In the genomic region with DNA sequence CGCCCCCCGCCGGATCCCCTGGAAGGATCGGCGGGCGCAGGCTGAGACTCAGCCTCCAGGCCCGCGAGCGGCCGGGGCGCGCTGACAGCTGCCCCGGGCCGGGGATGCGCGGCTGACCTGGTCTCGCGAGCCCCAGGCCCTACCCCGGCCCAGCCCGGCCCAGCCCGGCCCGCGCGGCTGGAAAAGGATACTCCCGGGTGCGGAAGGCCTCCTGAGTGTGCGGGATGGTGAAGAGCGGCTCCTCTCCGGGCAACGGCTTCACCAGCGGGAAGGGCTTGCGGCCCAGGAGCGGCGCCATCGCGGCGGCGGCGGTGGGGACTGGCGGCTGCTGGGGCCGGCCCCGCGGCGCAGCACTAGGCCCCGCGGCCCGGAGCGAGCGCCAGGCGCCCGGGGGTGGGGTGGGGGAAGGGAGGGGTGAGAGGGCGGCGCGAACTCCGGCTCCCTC, we compare ENCODE assay signal across 8 cellular contexts. TPM values are rescaled to one million over a fixed set of nuclear protein-coding genes. Genes with fewer than 3 reads are reported as not detected.
A peak's percentile ranks its signal among the peaks of the same experiment; 100 is the strongest.
DNase-seq lines count a peak whose midpoint lies in the region; ATAC-seq, FAIRE-seq and TF ChIP-seq lines count a peak whose summit lies in the region.

No MANE protein-coding gene starts in this region.

- intact Hi-C loops in endothelial cell of umbilical vein (cut with micrococcal nuclease): loop anchor here (1.0 to 2.0 kb wide), 4 partner anchors 36 to 213 kb away; a partner anchor contains a TSS
- intact Hi-C loops in mucosa of descending colon (cut with DNase I, micrococcal nuclease): no loop called here
- intact Hi-C loops in upper lobe of right lung (cut with DNase I): no loop called here

- H3K27me3 ChIP-seq in endothelial cell of umbilical vein (ENCODE audit: control insufficient read depth in 2 of 2, insufficient read depth in 2 of 2, low read length in 2 of 2): no peaks in the 10 kb centered on the region
- no peaks in the 10 kb centered on the region for H3K27me3 ChIP-seq in upper lobe of right lung

- H3K79me2 ChIP-seq in endothelial cell of umbilical vein (ENCODE audit: control insufficient read depth, insufficient read depth, low read length): peaks cover 49% of the 10 kb centered on the region

- TF ChIP-seq POLR2A in endothelial cell of umbilical vein (IDR thresholded peaks at IDR 0.05; ENCODE audit: low read depth, low read length): no peak

- no TSS peak for BruUV-seq in endothelial cell of umbilical vein (replicated peaks; lab: Mats Ljungman, UMichigan)

- H3K9ac ChIP-seq in endothelial cell of umbilical vein (replicated peaks; ENCODE audit: extremely low read depth, insufficient read depth, low read length): peak overlapping the region; percentile 66

- CTCF ChIA-PET in endothelial cell of umbilical vein (lab: Charles Lee): interaction anchor here (0.8 to 2.3 kb wide), 6 partner anchors 11 to 204 kb away, joined by 3 to 8 read pairs (median 4); no protein-coding TSS in a partner anchor

- POLR2A ChIA-PET in endothelial cell of umbilical vein (lab: Charles Lee): interaction anchor here (0.6 to 1.8 kb wide), 3 partner anchors 35 to 495 kb away, joined by 4 to 8 read pairs (median 5); a partner anchor contains a TSS

- H3K4me3 ChIP-seq in endothelial cell of umbilical vein (replicated peaks in 1 of 3; ENCODE audit: insufficient read depth in 1 of 3, low read depth in 1 of 3, low read length in 3 of 3) (peak overlapping the region; percentile 83 to 91 (median 89)), mucosa of descending colon (peak overlapping the region; percentile 80), upper lobe of right lung (peak overlapping the region; percentile 84)

- H3K9me3 ChIP-seq in endothelial cell of umbilical vein (replicated peaks; ENCODE audit: control insufficient read depth, insufficient read depth, low read length) (no peaks in the 10 kb centered on the region), mucosa of descending colon (no peaks in the 10 kb centered on the region), upper lobe of right lung (no peaks in the 10 kb centered on the region)

- H3K4me2 ChIP-seq in endothelial cell of umbilical vein (ENCODE audit: insufficient read depth, low read length): no peak overlapping the region

- H3K9me1 ChIP-seq in endothelial cell of umbilical vein (replicated peaks; ENCODE audit: control insufficient read depth, extremely low read depth, insufficient read depth, low read length): no peaks in the 10 kb centered on the region

- peaks cover 22% of the 10 kb centered on the region for H3K4me1 ChIP-seq in endothelial cell of umbilical vein (ENCODE audit: control insufficient read depth, extremely low read depth, insufficient read depth, low read length)
- peaks cover 29% of the 10 kb centered on the region for H3K4me1 ChIP-seq in mucosa of descending colon (ENCODE audit: low read depth)
- H3K4me1 ChIP-seq in upper lobe of right lung: peaks cover 43% of the 10 kb centered on the region

- ATAC-seq in GM19351 (IDR thresholded peaks at IDR 0.05; ENCODE audit: unreplicated experiment) (peak; percentile 37), HG03342 (IDR thresholded peaks at IDR 0.05; ENCODE audit: unreplicated experiment) (peak; percentile 41), SK-N-SH treated with all-trans-retinoic acid at 6 μM for 48 hours (peak; percentile 54), mucosa of descending colon (peak; percentile 77), upper lobe of right lung (peak; percentile 80)

- peak overlapping the region; percentile 65 for H3K27ac ChIP-seq in endothelial cell of umbilical vein (ENCODE audit: insufficient read depth, low read depth, low read length)
- H3K27ac ChIP-seq in upper lobe of right lung: peak overlapping the region; percentile 96

- TF ChIP-seq CTCF in endothelial cell of umbilical vein (IDR thresholded peaks at IDR 0.05; ENCODE audit: extremely low read depth in 1 of 2, insufficient read depth in 1 of 2, low read depth in 1 of 2, low read length in 2 of 2): no peak
- TF ChIP-seq CTCF in mucosa of descending colon (IDR thresholded peaks at IDR 0.05): no peak
- TF ChIP-seq CTCF in upper lobe of right lung (IDR thresholded peaks at IDR 0.05): no peak

- peaks cover 4% of the 10 kb centered on the region for H4K20me1 ChIP-seq in endothelial cell of umbilical vein (replicated peaks; ENCODE audit: control insufficient read depth, extremely low read depth, insufficient read depth, low read length)

- dilution Hi-C loops in endothelial cell of umbilical vein (cut with MboI; ENCODE audit: extremely low pct_ligation_motif_present, low sequenced_read_pairs): no loop called here

- no peak for FAIRE-seq in endothelial cell of umbilical vein (lab: Jason Lieb, UNC)

- H3K36me3 ChIP-seq in endothelial cell of umbilical vein (ENCODE audit: control insufficient read depth in 2 of 2, extremely low read depth in 1 of 2, insufficient read depth in 2 of 2, low read length in 2 of 2) (no peaks in the 10 kb centered on the region), mucosa of descending colon (ENCODE audit: low read depth) (no peaks in the 10 kb centered on the region), upper lobe of right lung (peaks cover 20% of the 10 kb centered on the region)

- DNase-seq in NCI-H1092 treated with DMSO at 0.1 percent for 48 hours (lab: John Stamatoyannopoulos, UW) (peak; percentile 49), NCI-H1092 (lab: John Stamatoyannopoulos, UW) (no peak), endothelial cell of umbilical vein (ENCODE audit: low read depth, low spot score) (no peak), mucosa of descending colon (peak in 1 of 3 donors; percentile 70), upper lobe of right lung (peak; percentile 85)

- H2AFZ ChIP-seq in endothelial cell of umbilical vein (ENCODE audit: low read depth, low read length): peak overlapping the region; percentile 61

TF ChIP-seq in SK-N-SH treated with all-trans-retinoic acid at 6 μM for 48 hours, 23 proteins besides CTCF, POLR2A, EP300 and RAD21 (continues in another document):
- TF ChIP-seq ARNTL (CRISPR knock-in tag; IDR thresholded peaks at IDR 0.05; ENCODE audit: borderline replicate concordance, low read depth) (no peak), ZFP3 (CRISPR knock-in tag; IDR thresholded peaks at IDR 0.05) (no peak), ZNF565 (CRISPR knock-in tag; conservative IDR thresholded peaks at IDR 0.05; ENCODE audit: low read depth) (no peak), ISL1 (CRISPR knock-in tag; IDR thresholded peaks at IDR 0.05) (no peak), TCF4 (CRISPR knock-in tag; IDR thresholded peaks at IDR 0.05; ENCODE audit: borderline replicate concordance) (no peak), BACH2 (CRISPR knock-in tag; IDR thresholded peaks at IDR 0.05; ENCODE audit: borderline replicate concordance) (no peak), CSDC2 (CRISPR knock-in tag; IDR thresholded peaks at IDR 0.05) (no peak)

TF ChIP-seq in endothelial cell of umbilical vein, 7 proteins besides CTCF, POLR2A, EP300 and RAD21:
- TF ChIP-seq GATA2 (IDR thresholded peaks at IDR 0.05; ENCODE audit: insufficient read depth, insufficient read length, low read depth, low read length) (no peak), POLR2AphosphoS5 (IDR thresholded peaks at IDR 0.05; ENCODE audit: insufficient read depth, low read depth, low read length) (no peak), FOS (IDR thresholded peaks at IDR 0.05; ENCODE audit: borderline replicate concordance, insufficient read depth, low read length) (no peak), EZH2 (IDR thresholded peaks at IDR 0.05; ENCODE audit: borderline replicate concordance, low read depth, low read length, severe bottlenecking) (no peak), MYC (IDR thresholded peaks at IDR 0.05; ENCODE audit: low read depth, low read length) (no peak)
- TF ChIP-seq, protein P1, sequence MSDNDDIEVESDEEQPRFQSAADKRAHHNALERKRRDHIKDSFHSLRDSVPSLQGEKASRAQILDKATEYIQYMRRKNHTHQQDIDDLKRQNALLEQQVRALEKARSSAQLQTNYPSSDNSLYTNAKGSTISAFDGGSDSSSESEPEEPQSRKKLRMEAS (IDR thresholded peaks at IDR 0.05; ENCODE audit: insufficient read depth, insufficient read length): no peak

RNA-seq across cellular contexts. Expression of a gene that starts 0.4 kb away (rescaled TPM):
- total RNA-seq in endothelial cell of umbilical vein (72.6 and 74.7 TPM in 2 replicates), mucosa of descending colon (10 to 100 TPM; 37.4 to 76.0 (median 41.4) TPM), upper lobe of right lung (55.7 TPM)
- 12.6 and 16.2 TPM in 2 replicates for polyA plus RNA-seq in endothelial cell of umbilical vein
- 22.4 and 24.9 TPM in 2 replicates for polyA plus RNA-seq in endothelial cell of umbilical vein (2011; cell fraction: cytosol; rRNA removed)
- 29.4 and 35.9 TPM in 2 replicates for polyA plus RNA-seq in endothelial cell of umbilical vein (2011; cell fraction: nucleus; rRNA removed)
- 37.1 and 51.8 TPM in 2 replicates for polyA plus RNA-seq in endothelial cell of umbilical vein (2012)
- 38.5 and 39.9 TPM in 2 replicates for polyA minus RNA-seq in endothelial cell of umbilical vein
- 43.3 TPM for polyA minus RNA-seq in endothelial cell of umbilical vein (2011; cell fraction: cytosol; rRNA and poly(A)+ RNA removed)
- polyA minus RNA-seq in endothelial cell of umbilical vein (2011; cell fraction: nucleus; rRNA and poly(A)+ RNA removed): 26.7 and 33.3 TPM in 2 replicates

RNA-seq across cellular contexts. Expression of a gene that starts 35.8 kb away (rescaled TPM):
- total RNA-seq in endothelial cell of umbilical vein (58.0 and 61.2 TPM in 2 replicates), mucosa of descending colon (100 to 1,000 TPM in 1 of 3 donors, 10 to 100 TPM in 2; 59.3 to 112 (median 62.0) TPM), upper lobe of right lung (71.8 TPM)
- 68.3 and 78.1 TPM in 2 replicates for polyA plus RNA-seq in endothelial cell of umbilical vein
- 74.1 and 74.2 TPM in 2 replicates for polyA plus RNA-seq in endothelial cell of umbilical vein (2011; cell fraction: cytosol; rRNA removed)
- polyA plus RNA-seq in endothelial cell of umbilical vein (2011; cell fraction: nucleus; rRNA removed): 44.4 and 44.9 TPM in 2 replicates
- 31.0 and 40.3 TPM in 2 replicates for polyA plus RNA-seq in endothelial cell of umbilical vein (2012)
- 53.3 and 60.2 TPM in 2 replicates for polyA minus RNA-seq in endothelial cell of umbilical vein
- 56.4 TPM for polyA minus RNA-seq in endothelial cell of umbilical vein (2011; cell fraction: cytosol; rRNA and poly(A)+ RNA removed)
- polyA minus RNA-seq in endothelial cell of umbilical vein (2011; cell fraction: nucleus; rRNA and poly(A)+ RNA removed): 31.8 and 33.1 TPM in 2 replicates

RNA-seq across cellular contexts. Expression of a gene that starts 56.7 kb away (rescaled TPM):
- total RNA-seq in endothelial cell of umbilical vein (34.8 and 38.6 TPM in 2 replicates), mucosa of descending colon (10 to 100 TPM; 25.4 to 42.4 (median 31.1) TPM), upper lobe of right lung (29.8 TPM)
- 48.4 and 49.6 TPM in 2 replicates for polyA plus RNA-seq in endothelial cell of umbilical vein
- 32.4 and 34.6 TPM in 2 replicates for polyA plus RNA-seq in endothelial cell of umbilical vein (2011; cell fraction: cytosol; rRNA removed)
- polyA plus RNA-seq in endothelial cell of umbilical vein (2011; cell fraction: nucleus; rRNA removed): 34.4 and 35.1 TPM in 2 replicates
- 23.8 TPM in 2 replicates for polyA plus RNA-seq in endothelial cell of umbilical vein (2012)
- 71.8 and 113 TPM in 2 replicates for polyA minus RNA-seq in endothelial cell of umbilical vein
- 37.9 TPM for polyA minus RNA-seq in endothelial cell of umbilical vein (2011; cell fraction: cytosol; rRNA and poly(A)+ RNA removed)
- 25.6 and 28.9 TPM in 2 replicates for polyA minus RNA-seq in endothelial cell of umbilical vein (2011; cell fraction: nucleus; rRNA and poly(A)+ RNA removed)

Comparison
In these comparisons a context has a peak if more than half of its experiments do, and no peak if none do; other contexts are left out.
1. DNase-seq: peak in NCI-H1092 treated with DMSO at 0.1 percent for 48 hours (single experiment) and upper lobe of right lung (single experiment); none in NCI-H1092 (single experiment) and endothelial cell of umbilical vein (single experiment).
2. Peak in every context shown above with its lines, with median percentiles within 50 percentile points of each other: ATAC-seq and H3K4me3 ChIP-seq.